In genomic region chr7:125423444-125424155, GRCh38 we compare ENCODE assay signal across 13 cellular contexts.
DNase-seq lines count a peak whose midpoint lies in the region; ATAC-seq and TF ChIP-seq lines count a peak whose summit lies in the region.
"Had no signal": no experiment of that assay in that cellular context is flagged by ENCODE, and none has a peak within 500 bp of the region (broad histone marks: within the 10 kb centered on the region; RNA-seq: fewer than 3 reads in every experiment).

No MANE protein-coding gene starts in this region.

- H3K9me3 Mint-ChIP-seq in activated CD4-positive, alpha-beta T cell treated with anti-CD3 and anti-CD28 coated beads, Interleukin-2, amount 10 ng/mL, durations not matched to agents 7 days and 5 days, result peaks cover 13% of the 10 kb centered on the region
- peaks cover 30% of the 10 kb centered on the region for H3K9me3 Mint-ChIP-seq in chondrocyte (ENCODE audit: low read depth)

- DNase-seq in activated CD4-positive, alpha-beta T cell treated with anti-CD3 and anti-CD28 coated beads, Interleukin-2, amount 10 ng/mL, durations not matched to agents 7 days and 5 days, result no peak
- no peak for DNase-seq in activated CD4-positive, alpha-beta T cell treated with anti-CD3 and anti-CD28 coated beads for 4 hours
- DNase-seq in NCI-H446 (lab: John Stamatoyannopoulos, UW) (peak; percentile 41 to 70), chondrocyte (ENCODE audit: low spot score) (no peak), skeletal muscle cell (ENCODE audit: low read depth) (peak; percentile 46)
- DNase-seq: activated CD8-positive, alpha-beta memory T cell treated with anti-CD3 and anti-CD28 coated beads, Interleukin-2, amount 50 U/mL, for 48 hours; foreskin fibroblast; NCI-H748 treated with DMSO at 0.1 percent for 48 hours; stimulated activated naive B cell treated with anti-CD40 and anti-IgM and Interleukin-4, amounts not matched to agents 10 μg/mL and 1 μg/mL and 100 μg/mL, for 72 hours had no signal

- POLR2A ChIA-PET in activated CD4-positive, alpha-beta T cell treated with anti-CD3 and anti-CD28 coated beads, Interleukin-2, amount 10 ng/mL, durations not matched to agents 7 days and 5 days (lab: Charles Lee), result interaction anchor here (0.6 kb wide), 1 partner anchor 494 kb away, joined by 3 read pairs; no protein-coding TSS in a partner anchor

- no peaks in the 10 kb centered on the region for H3K27me3 Mint-ChIP-seq in activated CD4-positive, alpha-beta T cell treated with anti-CD3 and anti-CD28 coated beads, Interleukin-2, amount 10 ng/mL, durations not matched to agents 7 days and 5 days
- H3K27me3 Mint-ChIP-seq in chondrocyte (ENCODE audit: low read depth), result no peaks in the 10 kb centered on the region
- H3K27me3 Mint-ChIP-seq: brain; stimulated activated naive B cell treated with anti-CD40 and anti-IgM and Interleukin-4, amounts not matched to agents 10 μg/mL and 1 μg/mL and 100 μg/mL, for 72 hours had no signal

- no peak overlapping the region for H3K4me3 Mint-ChIP-seq in activated CD4-positive, alpha-beta T cell treated with anti-CD3 and anti-CD28 coated beads, Interleukin-2, amount 10 ng/mL, durations not matched to agents 7 days and 5 days
- no peak overlapping the region for H3K4me3 Mint-ChIP-seq in chondrocyte (ENCODE audit: unreplicated experiment)
- H3K4me3 Mint-ChIP-seq: brain; stimulated activated naive B cell treated with anti-CD40 and anti-IgM and Interleukin-4, amounts not matched to agents 10 μg/mL and 1 μg/mL and 100 μg/mL, for 72 hours had no signal

- no peak overlapping the region for H3K4me3 ChIP-seq in skeletal muscle cell (ENCODE audit: low read depth, low read length)

- H3K36me3 Mint-ChIP-seq in activated CD4-positive, alpha-beta T cell treated with anti-CD3 and anti-CD28 coated beads, Interleukin-2, amount 10 ng/mL, durations not matched to agents 7 days and 5 days (ENCODE audit: low read depth), result no peaks in the 10 kb centered on the region
- H3K36me3 Mint-ChIP-seq in chondrocyte (ENCODE audit: low read depth), result peaks cover 1% of the 10 kb centered on the region
- H3K36me3 Mint-ChIP-seq: brain; stimulated activated naive B cell treated with anti-CD40 and anti-IgM and Interleukin-4, amounts not matched to agents 10 μg/mL and 1 μg/mL and 100 μg/mL, for 72 hours had no signal

- peak overlapping the region; percentile 19 for H3K27ac Mint-ChIP-seq in activated CD4-positive, alpha-beta T cell treated with anti-CD3 and anti-CD28 coated beads, Interleukin-2, amount 10 ng/mL, durations not matched to agents 7 days and 5 days
- H3K27ac Mint-ChIP-seq in chondrocyte (ENCODE audit: unreplicated experiment), result peak overlapping the region; percentile 62
- H3K27ac Mint-ChIP-seq: brain had no signal

- TF ChIP-seq CTCF in chondrocyte (IDR thresholded peaks at IDR 0.05), result no peak

- ATAC-seq in GM21723 (IDR thresholded peaks at IDR 0.05; ENCODE audit: unreplicated experiment) (no peak), HG03439 (IDR thresholded peaks at IDR 0.05; ENCODE audit: unreplicated experiment) (no peak), GM21526 (IDR thresholded peaks at IDR 0.05; ENCODE audit: low FRiP score, unreplicated experiment) (no peak)

- H3K4me1 Mint-ChIP-seq in activated CD4-positive, alpha-beta T cell treated with anti-CD3 and anti-CD28 coated beads, Interleukin-2, amount 10 ng/mL, durations not matched to agents 7 days and 5 days, result peaks cover 11% of the 10 kb centered on the region
- H3K4me1 Mint-ChIP-seq in chondrocyte (ENCODE audit: low read depth), result peaks cover 29% of the 10 kb centered on the region
- H3K4me1 Mint-ChIP-seq: brain; stimulated activated naive B cell treated with anti-CD40 and anti-IgM and Interleukin-4, amounts not matched to agents 10 μg/mL and 1 μg/mL and 100 μg/mL, for 72 hours had no signal

- CTCF ChIA-PET in activated CD4-positive, alpha-beta T cell treated with anti-CD3 and anti-CD28 coated beads, Interleukin-2, amount 10 ng/mL, durations not matched to agents 7 days and 5 days (lab: Charles Lee), result no interaction called here

Comparison
In these comparisons a context has a peak if more than half of its experiments do, and no peak if none do; other contexts are left out.
1. DNase-seq: peak in NCI-H446 (2 of 2) and skeletal muscle cell (single experiment); none in activated CD4-positive, alpha-beta T cell treated with anti-CD3 and anti-CD28 coated beads, Interleukin-2, amount 10 ng/mL, durations not matched to agents 7 days and 5 days (single experiment), activated CD4-positive, alpha-beta T cell treated with anti-CD3 and anti-CD28 coated beads for 4 hours (0 of 2) and chondrocyte (single experiment).